Comparison of ENCODE assay signal across 9 cellular contexts in genomic region chr17:45145035-45145389, GRCh38. TPM values are rescaled to one million over a fixed set of nuclear protein-coding genes. Genes with fewer than 3 reads are reported as not detected.
DNase-seq lines count a peak whose midpoint lies in the region; ATAC-seq lines count a peak whose summit lies in the region.
"Had no signal": no experiment of that assay in that cellular context is flagged by ENCODE, and none has a peak within 500 bp of the region (broad histone marks: within the 10 kb centered on the region; RNA-seq: fewer than 3 reads in every experiment).

No MANE protein-coding gene starts in this region.

- peak overlapping the region; percentile 83 for H3K4me2 ChIP-seq in skeletal muscle satellite cell (ENCODE audit: low read length)

- H3K4me1 ChIP-seq in iPS-20b (ENCODE audit: insufficient read depth, low read length) (peaks cover 6% of the 10 kb centered on the region; the same call in 1 of the 2 replicates), skeletal muscle satellite cell (ENCODE audit: control insufficient read depth, insufficient read depth, low read length) (peaks cover 30% of the 10 kb centered on the region)

- H3K27ac ChIP-seq in iPS-20b (ENCODE audit: low read length) = no peak overlapping the region

- H3K4me3 Mint-ChIP-seq in activated T-helper 2 cell treated with anti-CD3 and anti-CD28 coated beads, Interferon-gamma antibody, Interleukin-2, Interleukin-4, amounts not matched to agents 10 μg/mL and 5 μg/mL and 100 μg/mL, durations not matched to agents 14 hours and 24 hours and 36 hours (ENCODE audit: low read depth) = peak overlapping the region; percentile 26

- H3K36me3 ChIP-seq in iPS-20b (ENCODE audit: insufficient read depth, low read depth, low read length) = no peaks in the 10 kb centered on the region
- peaks cover 5% of the 10 kb centered on the region for H3K36me3 ChIP-seq in skeletal muscle satellite cell (ENCODE audit: insufficient read depth, low read length)

- H3K27ac Mint-ChIP-seq in activated T-helper 2 cell treated with anti-CD3 and anti-CD28 coated beads, Interferon-gamma antibody, Interleukin-2, Interleukin-4, amounts not matched to agents 10 μg/mL and 5 μg/mL and 100 μg/mL, durations not matched to agents 14 hours and 24 hours and 36 hours = no peak overlapping the region

- H3K9ac ChIP-seq in iPS-20b (ENCODE audit: low read depth, low read length) (no peak overlapping the region), skeletal muscle satellite cell (ENCODE audit: low read depth, low read length) (peak overlapping the region; percentile 88)

- H3K27me3 ChIP-seq in iPS-20b (ENCODE audit: insufficient read depth, low read length) = no peaks in the 10 kb centered on the region
- H3K27me3 ChIP-seq in skeletal muscle satellite cell (ENCODE audit: control insufficient read depth, insufficient read depth, low read length) = no peaks in the 10 kb centered on the region

- peaks cover 27% of the 10 kb centered on the region for H3K4me1 Mint-ChIP-seq in activated T-helper 2 cell treated with anti-CD3 and anti-CD28 coated beads, Interferon-gamma antibody, Interleukin-2, Interleukin-4, amounts not matched to agents 10 μg/mL and 5 μg/mL and 100 μg/mL, durations not matched to agents 14 hours and 24 hours and 36 hours (ENCODE audit: low read depth)

- intact Hi-C loops in activated T-helper 2 cell treated with anti-CD3 and anti-CD28 coated beads, Interferon-gamma antibody, Interleukin-2, Interleukin-4, amounts not matched to agents 10 μg/mL and 5 μg/mL and 100 μg/mL, durations not matched to agents 14 hours and 24 hours and 36 hours (cut with micrococcal nuclease) = loop anchor here (5.0 kb wide), 2 partner anchors 93 to 102 kb away; partner anchors contain the start of gene DCAKD

- H3K9me3 ChIP-seq in iPS-20b (ENCODE audit: insufficient read depth, low read depth, low read length) (no peaks in the 10 kb centered on the region), skeletal muscle satellite cell (replicated peaks; ENCODE audit: low read length) (no peaks in the 10 kb centered on the region)

- no peaks in the 10 kb centered on the region for H3K9me3 Mint-ChIP-seq in activated T-helper 2 cell treated with anti-CD3 and anti-CD28 coated beads, Interferon-gamma antibody, Interleukin-2, Interleukin-4, amounts not matched to agents 10 μg/mL and 5 μg/mL and 100 μg/mL, durations not matched to agents 14 hours and 24 hours and 36 hours

- H3K36me3 Mint-ChIP-seq in activated T-helper 2 cell treated with anti-CD3 and anti-CD28 coated beads, Interferon-gamma antibody, Interleukin-2, Interleukin-4, amounts not matched to agents 10 μg/mL and 5 μg/mL and 100 μg/mL, durations not matched to agents 14 hours and 24 hours and 36 hours (ENCODE audit: low read depth) = peaks cover 15% of the 10 kb centered on the region

- no peaks in the 10 kb centered on the region for H3K27me3 Mint-ChIP-seq in activated T-helper 2 cell treated with anti-CD3 and anti-CD28 coated beads, Interferon-gamma antibody, Interleukin-2, Interleukin-4, amounts not matched to agents 10 μg/mL and 5 μg/mL and 100 μg/mL, durations not matched to agents 14 hours and 24 hours and 36 hours (ENCODE audit: low read depth)

- ATAC-seq in HG02642 (IDR thresholded peaks at IDR 0.05; ENCODE audit: poor library complexity, unreplicated experiment) = no peak

- H3K4me3 ChIP-seq in iPS-20b (ENCODE audit: low read length) = peak overlapping the region; percentile 79; the same call in 1 of the 2 replicates
- H3K4me3 ChIP-seq in skeletal muscle satellite cell (ENCODE audit: low read length) = no peak overlapping the region

- DNase-seq in ELF-1 (ENCODE audit: low read depth, low spot score) = peak; percentile 34
- no peak for DNase-seq in activated T-helper 2 cell treated with anti-CD3 and anti-CD28 coated beads, Interferon-gamma antibody, Interleukin-2, Interleukin-4, amounts not matched to agents 10 μg/mL and 5 μg/mL and 100 μg/mL, durations not matched to agents 14 hours and 24 hours and 36 hours (ENCODE audit: low spot score)
- no peak for DNase-seq in MV-4-11 (lab: John Stamatoyannopoulos, UW)
- no peak for DNase-seq in putamen (ENCODE audit: low spot score)
- DNase-seq in COR-L47 (lab: John Stamatoyannopoulos, UW) = no peak
- DNase-seq: NCI-H2107 had no signal

RNA-seq across cellular contexts. Expression of gene HEXIM1, which starts 3.3 kb away (rescaled TPM):
- 46.4 and 48.1 TPM in 2 replicates for total RNA-seq in activated T-helper 2 cell treated with anti-CD3 and anti-CD28 coated beads, Interferon-gamma antibody, Interleukin-2, Interleukin-4, amounts not matched to agents 10 μg/mL and 5 μg/mL and 100 μg/mL, durations not matched to agents 14 hours and 24 hours and 36 hours
- total RNA-seq in skeletal muscle satellite cell (2012; rRNA removed) = 4.2 and 4.3 TPM in 2 replicates

RNA-seq across cellular contexts. Expression of gene ACBD4, which starts 9.5 kb away (rescaled TPM):
- 12.8 and 15.9 TPM in 2 replicates for total RNA-seq in activated T-helper 2 cell treated with anti-CD3 and anti-CD28 coated beads, Interferon-gamma antibody, Interleukin-2, Interleukin-4, amounts not matched to agents 10 μg/mL and 5 μg/mL and 100 μg/mL, durations not matched to agents 14 hours and 24 hours and 36 hours
- 0.87 and 4.6 TPM in 2 replicates for total RNA-seq in skeletal muscle satellite cell (2012; rRNA removed)

RNA-seq across cellular contexts. Expression of gene PLCD3, which starts 12.7 kb away (rescaled TPM):
- 4.0 and 4.4 TPM in 2 replicates for total RNA-seq in activated T-helper 2 cell treated with anti-CD3 and anti-CD28 coated beads, Interferon-gamma antibody, Interleukin-2, Interleukin-4, amounts not matched to agents 10 μg/mL and 5 μg/mL and 100 μg/mL, durations not matched to agents 14 hours and 24 hours and 36 hours
- 5.3 and 13.3 TPM in 2 replicates for total RNA-seq in skeletal muscle satellite cell (2012; rRNA removed)

RNA-seq across cellular contexts. Expression of gene HEXIM2, which starts 16.7 kb away (rescaled TPM):
- total RNA-seq in activated T-helper 2 cell treated with anti-CD3 and anti-CD28 coated beads, Interferon-gamma antibody, Interleukin-2, Interleukin-4, amounts not matched to agents 10 μg/mL and 5 μg/mL and 100 μg/mL, durations not matched to agents 14 hours and 24 hours and 36 hours = 7.5 and 7.8 TPM in 2 replicates
- 4.6 and 8.3 TPM in 2 replicates for total RNA-seq in skeletal muscle satellite cell (2012; rRNA removed)
